In genomic region chr13:84137292-84137691, GRCh38 we compare ENCODE assay signal across 8 cellular contexts.
DNase-seq lines count a peak whose midpoint lies in the region; ATAC-seq and TF ChIP-seq lines count a peak whose summit lies in the region.

No MANE protein-coding gene starts in this region.

- H3K4me1 Mint-ChIP-seq in CD14-positive monocyte: peaks cover 11% of the 10 kb centered on the region

- H3K27me3 ChIP-seq in spleen (replicated peaks in 1 of 7): no peaks in the 10 kb centered on the region

- H3K9me3 ChIP-seq in spleen: no peaks in the 10 kb centered on the region

- no peaks in the 10 kb centered on the region for H3K27me3 Mint-ChIP-seq in CD14-positive monocyte (ENCODE audit: low read depth in 3 of 3)

- peak overlapping the region in 2 of 7 donors; percentile 27 to 77 for H3K27ac Mint-ChIP-seq in CD14-positive monocyte

- WGBS in spleen, 5 donors: 6 to 26% (median 12%) methylated on average over 2 of the region's 2 CpGs

- peak overlapping the region in 6 of 8 donors; percentile 10 to 79 (median 66) for H3K27ac ChIP-seq in spleen

- no peaks in the 10 kb centered on the region for H3K36me3 Mint-ChIP-seq in CD14-positive monocyte

- H3K9me3 Mint-ChIP-seq in CD14-positive monocyte: no peaks in the 10 kb centered on the region

- peak overlapping the region; percentile 40 to 62 for H3K4me3 Mint-ChIP-seq in CD14-positive monocyte

- TF ChIP-seq POLR2A in spleen (IDR thresholded peaks at IDR 0.05): no peak

- H3K4me1 ChIP-seq in spleen: peaks cover 0 to 27% (median 8%) of the 10 kb centered on the region in 6 donors

- ATAC-seq in GM21447 (IDR thresholded peaks at IDR 0.05; ENCODE audit: unreplicated experiment) (peak; percentile 99), esophagus mucosa (no peak)

- TF ChIP-seq CTCF in CD14-positive monocyte (IDR thresholded peaks at IDR 0.05): no peak
- TF ChIP-seq CTCF in spleen (IDR thresholded peaks at IDR 0.05 in 8 of 11, conservative IDR thresholded peaks at IDR 0.05 in 3 of 11): no peak

- H3K36me3 ChIP-seq in spleen: no peaks in the 10 kb centered on the region

- no peak for DNase-seq in CD14-positive monocyte (ENCODE audit: low spot score)
- peak; percentile 93 for DNase-seq in Jurkat, Clone E6-1 (ENCODE audit: low read depth, low spot score)
- peak; percentile 11 for DNase-seq in activated T-cell treated with anti-CD3 and anti-CD28 coated beads for 4 hours
- peak; percentile 56 for DNase-seq in spleen
- no peak for DNase-seq in occipital lobe (lab: John Stamatoyannopoulos, UW)
- DNase-seq in OCI-M2 (lab: John Stamatoyannopoulos, UW; ENCODE audit: unreplicated experiment): no peak

- peak overlapping the region; percentile 23 for H3K4me3 ChIP-seq in Jurkat, Clone E6-1 (ENCODE audit: low read length)
- peak overlapping the region in 2 of 8 donors; percentile 4 to 39 for H3K4me3 ChIP-seq in spleen

- intact Hi-C loops in CD14-positive monocyte (cut with micrococcal nuclease) (no loop called here), spleen (cut with DNase I; ENCODE audit: low total_unique reads) (no loop called here)

Comparison
In these comparisons a context has a peak if more than half of its experiments do, and no peak if none do; other contexts are left out.
1. DNase-seq: peak in Jurkat, Clone E6-1 (single experiment), activated T-cell treated with anti-CD3 and anti-CD28 coated beads for 4 hours (single experiment) and spleen (single experiment); none in CD14-positive monocyte (single experiment), occipital lobe (single experiment) and OCI-M2 (single experiment).